9 cellular contexts compared by ENCODE assay signal in the genomic region with DNA sequence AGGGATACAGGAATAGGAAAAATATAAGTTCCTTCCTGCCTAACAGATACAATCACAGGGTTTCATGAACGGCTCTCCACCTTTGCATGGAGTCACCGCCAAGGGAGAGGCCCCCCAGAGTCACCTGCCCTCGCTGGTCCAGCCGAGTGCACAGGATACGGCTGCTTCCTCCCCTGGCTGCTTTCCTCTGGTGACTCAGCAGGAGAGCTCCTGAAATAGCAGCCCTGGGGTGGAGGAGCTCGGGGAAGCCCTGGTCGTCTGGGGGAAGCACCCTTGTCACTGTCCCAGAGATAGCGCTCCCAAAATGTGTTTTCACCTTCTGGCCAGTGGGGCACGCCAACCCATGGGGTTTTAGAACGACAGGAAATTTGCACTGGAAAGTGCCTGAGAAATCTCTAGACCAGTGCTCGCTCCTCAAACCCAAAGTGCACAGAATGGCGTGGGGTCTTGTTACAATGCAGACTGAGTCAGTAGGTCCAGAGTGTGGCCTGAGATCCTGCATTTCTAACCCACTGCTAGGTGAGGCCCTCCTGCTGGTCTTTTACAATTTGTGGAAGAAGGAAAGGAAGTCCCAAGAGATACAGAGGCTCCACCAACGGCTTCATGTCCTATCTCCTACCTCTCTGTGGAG. TPM values are rescaled to one million over a fixed set of nuclear protein-coding genes. Genes with fewer than 3 reads are reported as not detected.
A peak's percentile ranks its signal among the peaks of the same experiment; 100 is the strongest.
DNase-seq lines count a peak whose midpoint lies in the region; ATAC-seq and TF ChIP-seq lines count a peak whose summit lies in the region.
"Had no signal": no experiment of that assay in that cellular context is flagged by ENCODE, and none has a peak within 500 bp of the region (broad histone marks: within the 10 kb centered on the region; RNA-seq: fewer than 3 reads in every experiment).

No MANE protein-coding gene starts in this region.

- H3K27ac ChIP-seq in right atrium auricular region, result peak overlapping the region in 1 of 2 donors; percentile 9
- no peak overlapping the region for H3K27ac ChIP-seq in aorta (ENCODE audit: low read depth in 1 of 2, low read length in 2 of 2)

- ATAC-seq in activated CD8-positive, alpha-beta T cell treated with anti-CD3 and anti-CD28 coated beads for 36 hours, result no peak
- ATAC-seq in activated CD8-positive, alpha-beta T cell treated with anti-CD3 and anti-CD28 coated beads, Interleukin-2, amount 10 ng/mL, durations not matched to agents 7 days and 5 days, result no peak
- peak; percentile 70 for ATAC-seq in aorta (ENCODE audit: low FRiP score)
- no peak for ATAC-seq in GM21723 (IDR thresholded peaks at IDR 0.05; ENCODE audit: unreplicated experiment)
- ATAC-seq in GM19467 (IDR thresholded peaks at IDR 0.05; ENCODE audit: unreplicated experiment), result no peak

- no peak overlapping the region for H3K27ac Mint-ChIP-seq in activated CD8-positive, alpha-beta T cell treated with anti-CD3 and anti-CD28 coated beads for 36 hours
- no peak overlapping the region for H3K27ac Mint-ChIP-seq in activated CD8-positive, alpha-beta T cell treated with anti-CD3 and anti-CD28 coated beads, Interleukin-2, amount 10 ng/mL, durations not matched to agents 7 days and 5 days

- peaks cover 4% of the 10 kb centered on the region for H3K27me3 Mint-ChIP-seq in activated CD8-positive, alpha-beta T cell treated with anti-CD3 and anti-CD28 coated beads for 36 hours
- H3K27me3 Mint-ChIP-seq in activated CD8-positive, alpha-beta T cell treated with anti-CD3 and anti-CD28 coated beads, Interleukin-2, amount 10 ng/mL, durations not matched to agents 7 days and 5 days (ENCODE audit: low read depth), result no peaks in the 10 kb centered on the region

- no peaks in the 10 kb centered on the region for H3K27me3 ChIP-seq in right atrium auricular region
- H3K27me3 ChIP-seq in aorta (ENCODE audit: control insufficient read depth in 1 of 2, insufficient read depth in 2 of 2, low read length in 1 of 2), result no peaks in the 10 kb centered on the region

- H3K36me3 Mint-ChIP-seq in activated CD8-positive, alpha-beta T cell treated with anti-CD3 and anti-CD28 coated beads for 36 hours (ENCODE audit: low read depth), result no peaks in the 10 kb centered on the region
- no peaks in the 10 kb centered on the region for H3K36me3 Mint-ChIP-seq in activated CD8-positive, alpha-beta T cell treated with anti-CD3 and anti-CD28 coated beads, Interleukin-2, amount 10 ng/mL, durations not matched to agents 7 days and 5 days (ENCODE audit: low read depth)

- CTCF ChIA-PET in activated CD8-positive, alpha-beta T cell treated with anti-CD3 and anti-CD28 coated beads for 36 hours (lab: Charles Lee), result interaction anchor here (1.2 kb wide), 1 partner anchor 64 kb away, joined by 3 read pairs; no protein-coding TSS in a partner anchor
- CTCF ChIA-PET in activated CD8-positive, alpha-beta T cell treated with anti-CD3 and anti-CD28 coated beads, Interleukin-2, amount 10 ng/mL, durations not matched to agents 7 days and 5 days (lab: Charles Lee), result no interaction called here

- H3K9me3 ChIP-seq in right atrium auricular region (no peaks in the 10 kb centered on the region), aorta (ENCODE audit: control insufficient read depth, low read length) (no peaks in the 10 kb centered on the region)

- peak; percentile 7 for DNase-seq in activated CD8-positive, alpha-beta T cell treated with anti-CD3 and anti-CD28 coated beads for 36 hours
- no peak for DNase-seq in activated CD8-positive, alpha-beta T cell treated with anti-CD3 and anti-CD28 coated beads, Interleukin-2, amount 10 ng/mL, durations not matched to agents 7 days and 5 days
- DNase-seq in RPMI7951 (ENCODE audit: low read depth), result peak; percentile 78
- peak; percentile 78 for DNase-seq in right atrium auricular region (ENCODE audit: low spot score)
- peak; percentile 77 to 86 for DNase-seq in aorta
- no peak for DNase-seq in NCI-H1092 treated with DMSO at 0.1 percent for 48 hours (lab: John Stamatoyannopoulos, UW)
- DNase-seq: C1 segment of cervical spinal cord had no signal

- no peak overlapping the region for H3K4me3 ChIP-seq in right atrium auricular region
- no peak overlapping the region for H3K4me3 ChIP-seq in aorta (ENCODE audit: low read length in 2 of 2)

- intact Hi-C loops in activated CD8-positive, alpha-beta T cell treated with anti-CD3 and anti-CD28 coated beads for 36 hours (cut with micrococcal nuclease), result no loop called here
- intact Hi-C loops in aorta (cut with DNase I), result no loop called here

- WGBS in aorta, 2 donors, result 31 to 33% methylated on average over 13 of the region's 13 CpGs

- H3K36me3 ChIP-seq in right atrium auricular region (no peaks in the 10 kb centered on the region), aorta (ENCODE audit: control insufficient read depth in 1 of 2, insufficient read depth in 2 of 2, low read length in 1 of 2) (no peaks in the 10 kb centered on the region)

- H3K4me3 Mint-ChIP-seq in activated CD8-positive, alpha-beta T cell treated with anti-CD3 and anti-CD28 coated beads for 36 hours, result no peak overlapping the region
- H3K4me3 Mint-ChIP-seq in activated CD8-positive, alpha-beta T cell treated with anti-CD3 and anti-CD28 coated beads, Interleukin-2, amount 10 ng/mL, durations not matched to agents 7 days and 5 days, result no peak overlapping the region

- H3K4me1 Mint-ChIP-seq in activated CD8-positive, alpha-beta T cell treated with anti-CD3 and anti-CD28 coated beads for 36 hours (ENCODE audit: low read depth), result no peaks in the 10 kb centered on the region
- no peaks in the 10 kb centered on the region for H3K4me1 Mint-ChIP-seq in activated CD8-positive, alpha-beta T cell treated with anti-CD3 and anti-CD28 coated beads, Interleukin-2, amount 10 ng/mL, durations not matched to agents 7 days and 5 days (ENCODE audit: low read depth)

- peaks cover 0 to 29% of the 10 kb centered on the region in 2 donors for H3K4me1 ChIP-seq in right atrium auricular region
- H3K4me1 ChIP-seq in aorta (ENCODE audit: control insufficient read depth in 1 of 2, insufficient read depth in 2 of 2, low read length in 2 of 2), result peaks cover 0 to 3% of the 10 kb centered on the region in 2 donors

- no peaks in the 10 kb centered on the region for H3K9me3 Mint-ChIP-seq in activated CD8-positive, alpha-beta T cell treated with anti-CD3 and anti-CD28 coated beads for 36 hours
- H3K9me3 Mint-ChIP-seq in activated CD8-positive, alpha-beta T cell treated with anti-CD3 and anti-CD28 coated beads, Interleukin-2, amount 10 ng/mL, durations not matched to agents 7 days and 5 days (ENCODE audit: insufficient read depth), result no peaks in the 10 kb centered on the region

- TF ChIP-seq CTCF in activated CD8-positive, alpha-beta T cell treated with anti-CD3 and anti-CD28 coated beads for 36 hours (IDR thresholded peaks at IDR 0.05), result no peak
- TF ChIP-seq CTCF in right atrium auricular region (IDR thresholded peaks at IDR 0.05), result no peak

- POLR2A ChIA-PET in activated CD8-positive, alpha-beta T cell treated with anti-CD3 and anti-CD28 coated beads for 36 hours (lab: Charles Lee), result no interaction called here
- POLR2A ChIA-PET in activated CD8-positive, alpha-beta T cell treated with anti-CD3 and anti-CD28 coated beads, Interleukin-2, amount 10 ng/mL, durations not matched to agents 7 days and 5 days (lab: Charles Lee), result no interaction called here

RNA-seq across cellular contexts. Expression of gene FAM50B, which starts 35.9 kb away (rescaled TPM):
- 1 to 10 TPM; 5.2 to 6.0 TPM for total RNA-seq in activated CD8-positive, alpha-beta T cell treated with anti-CD3 and anti-CD28 coated beads for 36 hours
- 1 to 10 TPM; 7.6 to 8.6 TPM for total RNA-seq in activated CD8-positive, alpha-beta T cell treated with anti-CD3 and anti-CD28 coated beads, Interleukin-2, amount 10 ng/mL, durations not matched to agents 7 days and 5 days
- total RNA-seq in RPMI7951 (2014; rRNA removed; shearing (Covaris generic)), result 2.2 and 2.3 TPM in 2 replicates
- total RNA-seq in right atrium auricular region, result 10 to 100 TPM; 10.0 to 19.6 TPM
- 1 to 10 TPM; 7.8 to 9.1 TPM for total RNA-seq in aorta
- polyA plus RNA-seq in aorta, result 10 to 100 TPM; 11.8 to 13.6 TPM

Comparison
In these comparisons a context has a peak if more than half of its experiments do, and no peak if none do; other contexts are left out.
1. DNase-seq: peak in activated CD8-positive, alpha-beta T cell treated with anti-CD3 and anti-CD28 coated beads for 36 hours (single experiment), RPMI7951 (single experiment), right atrium auricular region (single experiment) and aorta (2 of 2); none in activated CD8-positive, alpha-beta T cell treated with anti-CD3 and anti-CD28 coated beads, Interleukin-2, amount 10 ng/mL, durations not matched to agents 7 days and 5 days (single experiment) and NCI-H1092 treated with DMSO at 0.1 percent for 48 hours (single experiment).